ENCODE assay signal across 2 cellular contexts in the genomic region with DNA sequence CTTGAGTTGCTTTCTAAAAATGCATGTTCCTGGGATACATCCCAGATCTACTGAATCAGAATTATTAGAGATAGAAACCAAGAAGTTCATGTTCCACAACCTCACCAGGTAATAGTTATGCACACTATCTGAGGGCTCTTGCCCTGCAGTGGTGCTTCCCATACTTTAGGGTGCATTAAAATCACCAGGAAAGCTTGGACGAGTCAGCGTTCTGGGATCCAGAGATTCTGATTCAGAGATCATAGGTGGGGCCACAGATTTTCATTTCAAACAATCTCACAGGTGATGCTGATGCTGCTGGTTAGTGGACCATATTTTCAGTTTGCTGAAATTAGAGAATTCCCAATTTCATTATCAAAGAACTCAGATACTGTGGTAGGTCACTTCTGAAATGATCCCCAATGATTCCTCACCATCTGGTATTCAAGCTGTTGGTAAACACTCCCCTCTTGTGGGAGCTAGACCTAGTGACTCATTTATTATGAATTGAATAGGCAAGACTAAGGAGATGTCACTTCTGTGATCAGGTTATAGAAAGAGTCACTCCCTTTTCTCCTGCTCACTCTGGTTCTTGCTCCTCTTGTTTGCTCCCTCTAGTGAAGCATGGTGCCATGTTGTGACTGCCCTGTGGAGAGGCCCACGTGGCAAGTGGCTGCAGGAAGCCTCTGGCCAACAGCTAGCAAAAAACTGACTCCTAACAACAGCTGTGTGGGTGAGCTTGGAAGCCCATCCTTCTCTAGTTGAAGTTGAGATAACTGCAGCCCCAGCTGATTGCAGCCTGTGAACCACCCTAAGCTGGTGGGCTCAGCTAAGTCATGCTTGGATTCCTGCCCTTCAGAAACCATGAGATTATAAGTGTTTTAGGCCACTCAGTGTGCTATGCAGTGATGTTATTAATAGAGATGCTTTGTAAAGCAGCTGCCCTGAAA.
TF ChIP-seq lines count a peak whose summit lies in the region.

No MANE protein-coding gene starts in this region.

TF ChIP-seq in IMR-90, 13 proteins besides CTCF, POLR2A, EP300 and RAD21 (continued from another document):
- TF ChIP-seq RFX5 (IDR thresholded peaks at IDR 0.05; ENCODE audit: low read depth, low read length) (no peak), BHLHE40 (IDR thresholded peaks at IDR 0.05; ENCODE audit: low read depth, low read length) (0 out of 2 replicates have a peak, but pooled peaks have one; percentile 13), CEBPB (IDR thresholded peaks at IDR 0.05; ENCODE audit: low read depth, low read length) (0 out of 2 replicates have a peak, but pooled peaks have one; percentile 2)
- TF ChIP-seq, protein P1, sequence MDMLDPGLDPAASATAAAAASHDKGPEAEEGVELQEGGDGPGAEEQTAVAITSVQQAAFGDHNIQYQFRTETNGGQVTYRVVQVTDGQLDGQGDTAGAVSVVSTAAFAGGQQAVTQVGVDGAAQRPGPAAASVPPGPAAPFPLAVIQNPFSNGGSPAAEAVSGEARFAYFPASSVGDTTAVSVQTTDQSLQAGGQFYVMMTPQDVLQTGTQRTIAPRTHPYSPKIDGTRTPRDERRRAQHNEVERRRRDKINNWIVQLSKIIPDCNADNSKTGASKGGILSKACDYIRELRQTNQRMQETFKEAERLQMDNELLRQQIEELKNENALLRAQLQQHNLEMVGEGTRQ (IDR thresholded peaks at IDR 0.05; ENCODE audit: low read depth, low read length), result no peak
- TF ChIP-seq, protein P2, sequence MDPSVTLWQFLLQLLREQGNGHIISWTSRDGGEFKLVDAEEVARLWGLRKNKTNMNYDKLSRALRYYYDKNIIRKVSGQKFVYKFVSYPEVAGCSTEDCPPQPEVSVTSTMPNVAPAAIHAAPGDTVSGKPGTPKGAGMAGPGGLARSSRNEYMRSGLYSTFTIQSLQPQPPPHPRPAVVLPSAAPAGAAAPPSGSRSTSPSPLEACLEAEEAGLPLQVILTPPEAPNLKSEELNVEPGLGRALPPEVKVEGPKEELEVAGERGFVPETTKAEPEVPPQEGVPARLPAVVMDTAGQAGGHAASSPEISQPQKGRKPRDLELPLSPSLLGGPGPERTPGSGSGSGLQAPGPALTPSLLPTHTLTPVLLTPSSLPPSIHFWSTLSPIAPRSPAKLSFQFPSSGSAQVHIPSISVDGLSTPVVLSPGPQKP (IDR thresholded peaks at IDR 0.05; ENCODE audit: borderline replicate concordance, low read depth, low read length), result no peak

TF ChIP-seq in HEK293T, 16 proteins besides CTCF, POLR2A, EP300 and RAD21 (continued from another document):
- no peak for TF ChIP-seq CTBP1 (IDR thresholded peaks at IDR 0.05; ENCODE audit: borderline replicate concordance)
- TF ChIP-seq HDGF (IDR thresholded peaks at IDR 0.05; ENCODE audit: borderline replicate concordance), result no peak
- TF ChIP-seq, protein P3, sequence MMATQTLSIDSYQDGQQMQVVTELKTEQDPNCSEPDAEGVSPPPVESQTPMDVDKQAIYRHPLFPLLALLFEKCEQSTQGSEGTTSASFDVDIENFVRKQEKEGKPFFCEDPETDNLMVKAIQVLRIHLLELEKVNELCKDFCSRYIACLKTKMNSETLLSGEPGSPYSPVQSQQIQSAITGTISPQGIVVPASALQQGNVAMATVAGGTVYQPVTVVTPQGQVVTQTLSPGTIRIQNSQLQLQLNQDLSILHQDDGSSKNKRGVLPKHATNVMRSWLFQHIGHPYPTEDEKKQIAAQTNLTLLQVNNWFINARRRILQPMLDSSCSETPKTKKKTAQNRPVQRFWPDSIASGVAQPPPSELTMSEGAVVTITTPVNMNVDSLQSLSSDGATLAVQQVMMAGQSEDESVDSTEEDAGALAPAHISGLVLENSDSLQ (IDR thresholded peaks at IDR 0.05), result no peak
- no peak for TF ChIP-seq LEF1 (IDR thresholded peaks at IDR 0.05; ENCODE audit: borderline replicate concordance)
- no peak for TF ChIP-seq SUZ12 (IDR thresholded peaks at IDR 0.05)
- no peak for TF ChIP-seq FOXA1 (IDR thresholded peaks at IDR 0.05)
- TF ChIP-seq FOXM1 (IDR thresholded peaks at IDR 0.05; ENCODE audit: borderline replicate concordance), result no peak
- TF ChIP-seq L3MBTL2 (conservative IDR thresholded peaks at IDR 0.05), result no peak
- TF ChIP-seq TARDBP (IDR thresholded peaks at IDR 0.05), result no peak
- no peak for TF ChIP-seq ARNT (IDR thresholded peaks at IDR 0.05)
- no peak for TF ChIP-seq NFRKB (IDR thresholded peaks at IDR 0.05)
- TF ChIP-seq FOXK2 (IDR thresholded peaks at IDR 0.05), result no peak
